15 cellular contexts compared by ENCODE assay signal in the genomic region with DNA sequence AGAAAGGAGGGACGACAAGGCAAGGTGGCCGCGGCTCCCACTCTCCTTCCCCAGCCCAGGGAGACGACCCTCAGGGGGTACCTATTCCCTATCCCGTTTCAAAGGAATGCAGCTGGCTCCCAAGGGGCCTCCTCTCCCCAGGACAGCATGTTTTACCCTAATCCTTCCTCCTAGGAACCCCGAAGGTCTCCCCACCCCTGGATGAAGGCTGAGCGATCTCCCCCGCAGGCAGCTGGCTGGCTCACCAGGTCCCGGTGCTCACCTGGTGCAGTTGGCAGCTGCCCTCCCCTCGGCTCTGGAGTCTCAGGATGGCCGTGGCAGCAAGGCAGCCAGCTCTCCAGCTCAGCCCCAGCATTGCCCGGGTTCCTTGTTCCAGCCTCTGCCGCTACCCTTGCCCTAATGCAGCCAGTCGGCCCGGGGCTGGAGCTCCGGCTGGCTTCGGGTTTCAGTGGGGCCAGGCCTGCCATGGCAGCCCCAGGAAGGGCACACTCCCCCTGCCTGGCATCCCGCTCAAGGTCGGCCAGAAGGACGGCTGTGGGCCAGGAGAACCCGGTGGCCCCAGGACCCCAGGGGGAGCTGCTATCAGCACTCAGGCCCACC. TPM values are rescaled to one million over a fixed set of nuclear protein-coding genes. Genes with fewer than 3 reads are reported as not detected.
DNase-seq lines count a peak whose midpoint lies in the region; TF ChIP-seq lines count a peak whose summit lies in the region.
"Had no signal": no experiment of that assay in that cellular context is flagged by ENCODE, and none has a peak within 500 bp of the region (broad histone marks: within the 10 kb centered on the region; RNA-seq: fewer than 3 reads in every experiment).

No MANE protein-coding gene starts in this region.

- POLR2A ChIA-PET in activated CD4-positive, alpha-beta T cell treated with anti-CD3 and anti-CD28 coated beads, Interleukin-2, amount 10 ng/mL, durations not matched to agents 7 days and 5 days (lab: Charles Lee): interaction anchor here (0.6 kb wide), 1 partner anchor 263 kb away, joined by 3 read pairs; no protein-coding TSS in a partner anchor

- H3K27ac Mint-ChIP-seq in activated CD4-positive, alpha-beta T cell treated with anti-CD3 and anti-CD28 coated beads, Interleukin-2, amount 10 ng/mL, durations not matched to agents 7 days and 5 days: no peak overlapping the region

- H3K27me3 ChIP-seq in Loucy (ENCODE audit: insufficient read depth, low read length, poor library complexity, severe bottlenecking) (no peaks in the 10 kb centered on the region), duodenal mucosa (ENCODE audit: control insufficient read depth in 1 of 2, insufficient read depth in 2 of 2, low read length in 2 of 2) (no peaks in the 10 kb centered on the region), liver (ENCODE audit: control insufficient read depth in 4 of 4, insufficient read depth in 4 of 4, low read length in 3 of 4) (no peaks in the 10 kb centered on the region), stomach smooth muscle (ENCODE audit: control insufficient read depth in 1 of 2, insufficient read depth in 2 of 2, low read length in 2 of 2) (no peaks in the 10 kb centered on the region), HAP-1 (ENCODE audit: low read depth) (no peaks in the 10 kb centered on the region)

- H3K4me3 ChIP-seq in Loucy (ENCODE audit: low read length, poor library complexity, severe bottlenecking) (no peak overlapping the region), duodenal mucosa (ENCODE audit: low read depth in 1 of 2, low read length in 2 of 2) (no peak overlapping the region), liver (ENCODE audit: low read depth in 1 of 3, low read length in 3 of 3) (peak overlapping the region in 1 of 3 donors; percentile 94), stomach smooth muscle (ENCODE audit: low read length in 2 of 2) (no peak overlapping the region), HAP-1 (no peak overlapping the region)
- H3K4me3 ChIP-seq: neural progenitor cell had no signal

- TF ChIP-seq CTCF in Loucy (conservative IDR thresholded peaks at IDR 0.05; ENCODE audit: low read length): no peak
- TF ChIP-seq CTCF in liver (IDR thresholded peaks at IDR 0.05; ENCODE audit: low read depth, low read length, missing input control): no peak

- peak overlapping the region; percentile 99 for H3K4me2 ChIP-seq in Loucy (ENCODE audit: low read depth, low read length, poor library complexity, severe bottlenecking)
- H3K4me2 ChIP-seq: neural progenitor cell had no signal

- no peaks in the 10 kb centered on the region for H3K9me2 ChIP-seq in Loucy (replicated peaks; ENCODE audit: low read depth, low read length)

- no peak overlapping the region for H3K4me3 Mint-ChIP-seq in activated CD4-positive, alpha-beta T cell treated with anti-CD3 and anti-CD28 coated beads, Interleukin-2, amount 10 ng/mL, durations not matched to agents 7 days and 5 days
- H3K4me3 Mint-ChIP-seq: neural progenitor cell had no signal

- H3K36me3 Mint-ChIP-seq in activated CD4-positive, alpha-beta T cell treated with anti-CD3 and anti-CD28 coated beads, Interleukin-2, amount 10 ng/mL, durations not matched to agents 7 days and 5 days (ENCODE audit: low read depth): peaks cover 2% of the 10 kb centered on the region
- H3K36me3 Mint-ChIP-seq: IgD-negative memory B cell had no signal

- H3K36me3 ChIP-seq in Loucy (ENCODE audit: insufficient read depth, low read length) (peaks cover 13% of the 10 kb centered on the region; the same call in 1 of the 2 replicates), duodenal mucosa (ENCODE audit: control insufficient read depth in 1 of 2, insufficient read depth in 2 of 2, low read length in 2 of 2) (peaks cover 14 to 26% of the 10 kb centered on the region in 2 donors), liver (ENCODE audit: control insufficient read depth in 4 of 4, insufficient read depth in 3 of 4, low read depth in 1 of 4, low read length in 3 of 4) (peaks cover 5 to 21% (median 8%) of the 10 kb centered on the region in 4 donors), stomach smooth muscle (ENCODE audit: control insufficient read depth in 2 of 2, insufficient read depth in 2 of 2, low read length in 2 of 2) (peaks cover 12 to 16% of the 10 kb centered on the region in 2 donors), HAP-1 (replicated peaks) (peaks cover 49% of the 10 kb centered on the region)
- H3K36me3 ChIP-seq: neural progenitor cell had no signal

- no peak for DNase-seq in T-helper 2 cell
- DNase-seq in activated CD4-positive, alpha-beta T cell treated with anti-CD3 and anti-CD28 coated beads, Interleukin-2, amount 10 ng/mL, durations not matched to agents 7 days and 5 days: no peak
- no peak for DNase-seq in HAP-1 (ENCODE audit: low spot score in 2 of 2)
- no peak for DNase-seq in stimulated activated naive CD4-positive, alpha-beta T cell (lab: John Stamatoyannopoulos, UW)
- DNase-seq: activated gamma-delta T cell; effector memory CD4-positive, alpha-beta T cell; NCI-H69 had no signal

- H3K9me3 Mint-ChIP-seq in activated CD4-positive, alpha-beta T cell treated with anti-CD3 and anti-CD28 coated beads, Interleukin-2, amount 10 ng/mL, durations not matched to agents 7 days and 5 days: no peaks in the 10 kb centered on the region
- H3K9me3 Mint-ChIP-seq: IgD-negative memory B cell, neural progenitor cell had no signal

- H3K4me1 Mint-ChIP-seq in activated CD4-positive, alpha-beta T cell treated with anti-CD3 and anti-CD28 coated beads, Interleukin-2, amount 10 ng/mL, durations not matched to agents 7 days and 5 days: peaks cover 32% of the 10 kb centered on the region

- no peaks in the 10 kb centered on the region for H3F3A ChIP-seq in Loucy (ENCODE audit: low read depth)

- 51% methylated on average over 21 of the region's 21 CpGs for WGBS in liver

- CTCF ChIA-PET in activated CD4-positive, alpha-beta T cell treated with anti-CD3 and anti-CD28 coated beads, Interleukin-2, amount 10 ng/mL, durations not matched to agents 7 days and 5 days (lab: Charles Lee): interaction anchor here (0.6 to 1.3 kb wide), 4 partner anchors 9 to 584 kb away, joined by 3 to 5 read pairs (median 4); no protein-coding TSS in a partner anchor

- H3K27ac ChIP-seq in duodenal mucosa (ENCODE audit: low read depth, low read length) (no peak overlapping the region), liver (ENCODE audit: low read depth in 1 of 2, low read length in 2 of 2) (peak overlapping the region; percentile 26 to 52), stomach smooth muscle (ENCODE audit: low read length) (peak overlapping the region; percentile 46)
- H3K27ac ChIP-seq: neural progenitor cell had no signal

- peaks cover 27% of the 10 kb centered on the region for H3K4me1 ChIP-seq in Loucy (ENCODE audit: insufficient read depth, low read length, poor library complexity, severe bottlenecking)
- peaks cover 44 to 47% of the 10 kb centered on the region in 2 donors for H3K4me1 ChIP-seq in duodenal mucosa (ENCODE audit: control insufficient read depth in 1 of 2, insufficient read depth in 2 of 2, low read length in 2 of 2)
- peaks cover 18 to 75% (median 61%) of the 10 kb centered on the region in 4 donors for H3K4me1 ChIP-seq in liver (ENCODE audit: control insufficient read depth in 4 of 4, insufficient read depth in 4 of 4, low read length in 3 of 4)
- peaks cover 72% of the 10 kb centered on the region for H3K4me1 ChIP-seq in stomach smooth muscle (ENCODE audit: control insufficient read depth, insufficient read depth, low read length)
- peaks cover 13% of the 10 kb centered on the region for H3K4me1 ChIP-seq in HAP-1

- H4K20me1 ChIP-seq in Loucy (ENCODE audit: insufficient read depth, low read length, poor library complexity, severe bottlenecking): peaks cover 46% of the 10 kb centered on the region

- TF ChIP-seq RAD21 in liver (IDR thresholded peaks at IDR 0.05): no peak

- H3K9ac ChIP-seq in Loucy (ENCODE audit: low read depth, low read length, poor library complexity, severe bottlenecking) (no peak overlapping the region), duodenal mucosa (ENCODE audit: low read depth in 1 of 2, low read length in 2 of 2) (peak overlapping the region; percentile 24 to 43), liver (ENCODE audit: low read depth in 1 of 2, low read length in 2 of 2) (no peak overlapping the region), stomach smooth muscle (ENCODE audit: low read length in 2 of 2) (no peak overlapping the region)
- H3K9ac ChIP-seq: neural progenitor cell had no signal

- H3K27me3 Mint-ChIP-seq in activated CD4-positive, alpha-beta T cell treated with anti-CD3 and anti-CD28 coated beads, Interleukin-2, amount 10 ng/mL, durations not matched to agents 7 days and 5 days: no peaks in the 10 kb centered on the region
- H3K27me3 Mint-ChIP-seq: IgD-negative memory B cell had no signal

- in situ Hi-C loops in HAP-1 (cut with MboI; ENCODE audit: low sequenced_read_pairs): no loop called here

- H2AFZ ChIP-seq in Loucy (ENCODE audit: low read length): no peak overlapping the region
- H2AFZ ChIP-seq: neural progenitor cell had no signal

- H3K9me3 ChIP-seq in Loucy (ENCODE audit: insufficient read depth, low read depth, low read length): no peaks in the 10 kb centered on the region
- H3K9me3 ChIP-seq in duodenal mucosa (ENCODE audit: control insufficient read depth in 1 of 2, low read length in 2 of 2): no peaks in the 10 kb centered on the region
- H3K9me3 ChIP-seq in liver (ENCODE audit: control insufficient read depth in 4 of 4, low read length in 3 of 4): no peaks in the 10 kb centered on the region
- no peaks in the 10 kb centered on the region for H3K9me3 ChIP-seq in stomach smooth muscle (ENCODE audit: control insufficient read depth in 2 of 2, low read length in 2 of 2)
- no peaks in the 10 kb centered on the region for H3K9me3 ChIP-seq in HAP-1

- peaks cover 68% of the 10 kb centered on the region for H3K79me2 ChIP-seq in Loucy (ENCODE audit: insufficient read depth, low read length)

TF ChIP-seq in liver, 16 proteins besides CTCF, POLR2A, EP300 and RAD21:
- TF ChIP-seq, protein P1, sequence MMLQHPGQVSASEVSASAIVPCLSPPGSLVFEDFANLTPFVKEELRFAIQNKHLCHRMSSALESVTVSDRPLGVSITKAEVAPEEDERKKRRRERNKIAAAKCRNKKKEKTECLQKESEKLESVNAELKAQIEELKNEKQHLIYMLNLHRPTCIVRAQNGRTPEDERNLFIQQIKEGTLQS (IDR thresholded peaks at IDR 0.05): no peak
- no peak for TF ChIP-seq SP1 (IDR thresholded peaks at IDR 0.05)

RNA-seq across cellular contexts. Expression of a gene that starts 4.6 kb away (rescaled TPM):
- total RNA-seq in liver: 100 to 1,000 TPM in 1 of 2 donors, 10 to 100 TPM in 1; 73.0 to 224 TPM
- polyA plus RNA-seq in liver: 100 to 1,000 TPM in 1 of 2 donors, 10 to 100 TPM in 1; 40.2 to 130 TPM
- 10 to 100 TPM; 44.8 to 55.9 TPM for total RNA-seq in activated CD4-positive, alpha-beta T cell treated with anti-CD3 and anti-CD28 coated beads, Interleukin-2, amount 10 ng/mL, durations not matched to agents 7 days and 5 days

RNA-seq across cellular contexts. Expression of a gene that starts 42.4 kb away (rescaled TPM):
- not detected for total RNA-seq in liver
- not detected for polyA plus RNA-seq in liver
- total RNA-seq in activated CD4-positive, alpha-beta T cell treated with anti-CD3 and anti-CD28 coated beads, Interleukin-2, amount 10 ng/mL, durations not matched to agents 7 days and 5 days: under 1 TPM in 1 of 2 experiments, not detected in 1; 0.08 TPM
- total RNA-seq: activated CD8-positive, alpha-beta memory T cell treated with anti-CD3 and anti-CD28 coated beads for 36 hours; bronchial epithelial cell had no signal
- polyA plus RNA-seq: IgD-negative memory B cell had no signal

Comparison
In these comparisons a context has a peak if more than half of its experiments do, and no peak if none do; other contexts are left out.
1. H3K9ac ChIP-seq: peak in duodenal mucosa (2 of 2); none in Loucy (single experiment), liver (0 of 2) and stomach smooth muscle (0 of 2).